Comparison of ENCODE assay signal across 13 cellular contexts in genomic region chr5:138070026-138070425, GRCh38. TPM values are rescaled to one million over a fixed set of nuclear protein-coding genes. Genes with fewer than 3 reads are reported as not detected.
"Had no signal": no experiment of that assay in that cellular context is flagged by ENCODE, and none has a peak within 500 bp of the region (broad histone marks: within the 10 kb centered on the region; RNA-seq: fewer than 3 reads in every experiment).

No MANE protein-coding gene starts in this region.

RNA-seq across cellular contexts. Expression of gene WNT8A, which starts 13.8 kb away (rescaled TPM):
- total RNA-seq: stomach, subcutaneous adipose tissue, suprapubic skin, thoracic aorta, thyroid gland, tibial nerve, transverse colon, upper lobe of left lung, upper lobe of right lung, ureter, urinary bladder, uterus, vagina had no signal
- polyA plus RNA-seq: stomach, urinary bladder had no signal
